Comparison of ENCODE assay signal across 23 cellular contexts in the genomic region with DNA sequence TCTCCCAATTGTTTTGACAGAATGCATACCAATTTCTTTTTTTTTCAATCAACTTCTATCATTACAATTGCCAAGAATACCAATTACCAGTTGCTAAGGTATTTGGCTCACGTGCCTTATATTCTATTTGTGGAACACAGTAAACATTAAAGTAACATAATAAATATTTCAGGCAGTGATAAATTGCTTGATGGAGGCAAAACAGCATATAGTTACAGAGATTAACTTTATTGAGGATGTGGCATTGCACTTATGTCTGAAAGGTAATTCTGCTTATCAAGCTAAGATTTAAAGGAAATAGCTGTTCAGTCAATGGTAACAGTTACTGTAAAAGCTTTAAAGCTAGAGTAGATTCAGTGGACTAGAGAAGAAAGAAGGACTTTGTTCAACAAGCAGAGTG.
"Had no signal": no experiment of that assay in that cellular context is flagged by ENCODE, and none has a peak within 500 bp of the region (broad histone marks: within the 10 kb centered on the region; RNA-seq: fewer than 3 reads in every experiment).

No MANE protein-coding gene starts in this region.

- H3K27me3 ChIP-seq: colonic mucosa, esophagus squamous epithelium, gastrocnemius medialis, heart right ventricle had no signal

- ATAC-seq: effector memory CD8-positive, alpha-beta T cell; esophagus mucosa; gastrocnemius medialis; heart right ventricle; left colon; left lobe of liver; left ventricle myocardium superior; lower lobe of right lung; mucosa of descending colon had no signal

- DNase-seq: colonic mucosa; cortex of kidney; effector CD8-positive, alpha-beta T cell; effector memory CD8-positive, alpha-beta T cell; endodermal cell; erythroblast; esophagus squamous epithelium; foreskin fibroblast; foreskin melanocyte; gastrocnemius medialis; glutamatergic neuron; head of caudate nucleus; heart right ventricle; hippocampal formation; left colon; left ventricle myocardium superior; lower lobe of right lung; mesenchymal stem cell; mucosa of descending colon; naive B cell had no signal

- H3K4me1 ChIP-seq: colonic mucosa, esophagus squamous epithelium, heart right ventricle, lower lobe of right lung had no signal

- H3K4me3 ChIP-seq: colonic mucosa, esophagus squamous epithelium, gastrocnemius medialis, heart right ventricle, lower lobe of right lung, mucosa of descending colon had no signal

- H3K9me3 ChIP-seq: colonic mucosa, esophagus squamous epithelium, gastrocnemius medialis had no signal

- H3K36me3 ChIP-seq: colonic mucosa, esophagus squamous epithelium, gastrocnemius medialis, heart right ventricle, lower lobe of right lung had no signal

- H3K27ac ChIP-seq: colonic mucosa, epithelial cell of prostate, esophagus squamous epithelium, gastrocnemius medialis, heart right ventricle, lower lobe of right lung had no signal
